ENCODE assay signal across 17 cellular contexts in the genomic region with DNA sequence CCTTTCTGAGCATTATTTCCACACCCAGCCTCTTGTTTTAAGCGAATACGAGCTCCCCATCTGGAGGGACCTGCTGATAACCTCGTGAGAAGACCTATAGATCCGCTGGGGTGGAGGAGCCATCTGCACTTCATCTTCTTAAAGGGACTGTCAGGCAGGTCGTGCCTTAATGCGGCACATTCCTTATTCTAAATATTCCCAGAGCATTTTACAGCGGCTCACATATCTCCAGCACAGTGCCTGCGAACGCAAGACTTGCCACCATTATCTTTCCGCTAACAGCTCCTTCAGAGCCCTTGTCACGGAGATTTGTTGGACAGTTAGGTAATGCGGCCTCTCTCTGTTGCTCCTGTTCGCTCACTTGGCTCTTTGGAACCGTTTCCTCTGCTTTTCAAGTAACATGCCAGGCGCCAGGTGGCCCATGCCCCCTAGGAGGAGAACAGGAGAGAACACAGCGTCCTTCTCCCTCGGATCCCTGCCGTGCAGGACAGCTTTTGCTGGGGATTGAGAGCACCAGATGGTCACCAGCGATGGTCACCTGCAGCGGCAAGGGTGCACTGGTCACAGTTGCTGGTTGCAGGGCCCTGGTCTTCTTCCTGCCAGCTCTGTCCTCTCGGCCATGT.
"Had no signal": no experiment of that assay in that cellular context is flagged by ENCODE, and none has a peak within 500 bp of the region (broad histone marks: within the 10 kb centered on the region; RNA-seq: fewer than 3 reads in every experiment).

No MANE protein-coding gene starts in this region.

- H3K27ac ChIP-seq: colonic mucosa, heart left ventricle, pancreas, testis had no signal

- DNase-seq: activated CD4-positive, alpha-beta T cell treated with anti-CD3 and anti-CD28 coated beads, Interleukin-2, amount 10 ng/mL, durations not matched to agents 7 days and 5 days; activated CD4-positive, CD25-positive, alpha-beta regulatory T cell; activated naive CD4-positive, alpha-beta T cell treated with Interleukin-2 at 50 U/mL for 16 hours; activated naive CD8-positive, alpha-beta T cell treated with anti-CD3 and anti-CD28 coated beads, Interleukin-2, amount 50 U/mL, for 24 hours; activated T-cell treated with anti-CD3 and anti-CD28 coated beads, Interleukin-2, amount 50 U/mL, for 72 hours; colonic mucosa; effector CD8-positive, alpha-beta T cell; heart left ventricle; left ventricle myocardium superior; mesenchymal stem cell; stimulated activated CD4-positive, alpha-beta T cell treated with anti-CD3 and anti-CD28 coated beads, Interleukin-15, amount 100 ng/mL, for 24 hours; stimulated activated CD4-positive, alpha-beta T cell treated with anti-CD3 and anti-CD28 coated beads, Interleukin-4, amount 100 ng/mL, for 4 hours; stimulated activated naive CD8-positive, alpha-beta T cell treated with anti-CD3 and anti-CD28 coated beads, Interleukin-15, amount 100 ng/mL, for 72 hours; testis had no signal

- H3K27me3 Mint-ChIP-seq: activated CD4-positive, alpha-beta T cell treated with anti-CD3 and anti-CD28 coated beads, Interleukin-2, amount 10 ng/mL, durations not matched to agents 7 days and 5 days; activated naive CD8-positive, alpha-beta T cell treated with anti-CD3 and anti-CD28 coated beads, Interleukin-2, amount 50 U/mL, for 24 hours; stimulated activated naive CD8-positive, alpha-beta T cell treated with anti-CD3 and anti-CD28 coated beads, Interleukin-15, amount 100 ng/mL, for 72 hours had no signal

- H3K9me3 ChIP-seq: ascending aorta, colonic mucosa, heart left ventricle, pancreas, testis had no signal

- H3K4me3 ChIP-seq: ascending aorta, colonic mucosa, heart left ventricle, pancreas, testis had no signal

- H3K36me3 ChIP-seq: colonic mucosa had no signal

- ATAC-seq: activated T-cell treated with anti-CD3 and anti-CD28 coated beads, Interleukin-2, amount 50 U/mL, for 72 hours; heart left ventricle; left ventricle myocardium superior; stimulated activated naive CD8-positive, alpha-beta T cell treated with anti-CD3 and anti-CD28 coated beads, Interleukin-15, amount 100 ng/mL, for 72 hours had no signal

- H3K9me3 Mint-ChIP-seq: activated CD4-positive, alpha-beta T cell treated with anti-CD3 and anti-CD28 coated beads, Interleukin-2, amount 10 ng/mL, durations not matched to agents 7 days and 5 days; activated naive CD8-positive, alpha-beta T cell treated with anti-CD3 and anti-CD28 coated beads, Interleukin-2, amount 50 U/mL, for 24 hours; activated T-cell treated with anti-CD3 and anti-CD28 coated beads, Interleukin-2, amount 50 U/mL, for 72 hours; stimulated activated naive CD8-positive, alpha-beta T cell treated with anti-CD3 and anti-CD28 coated beads, Interleukin-15, amount 100 ng/mL, for 72 hours; T-helper 1 cell treated with Interleukin-12 subunit alpha and Interleukin-12 subunit beta and Interleukin-4 antibody, amounts not matched to agents 30 μg/mL and 1 μg/mL, for 36 hours had no signal

- H3K27me3 ChIP-seq: ascending aorta, colonic mucosa, heart left ventricle, pancreas, testis had no signal

- H3K27ac Mint-ChIP-seq: activated CD4-positive, alpha-beta T cell treated with anti-CD3 and anti-CD28 coated beads, Interleukin-2, amount 10 ng/mL, durations not matched to agents 7 days and 5 days; activated naive CD8-positive, alpha-beta T cell treated with anti-CD3 and anti-CD28 coated beads, Interleukin-2, amount 50 U/mL, for 24 hours; activated T-cell treated with anti-CD3 and anti-CD28 coated beads, Interleukin-2, amount 50 U/mL, for 72 hours; T-helper 1 cell treated with Interleukin-12 subunit alpha and Interleukin-12 subunit beta and Interleukin-4 antibody, amounts not matched to agents 30 μg/mL and 1 μg/mL, for 36 hours had no signal

- H3K4me3 Mint-ChIP-seq: activated CD4-positive, alpha-beta T cell treated with anti-CD3 and anti-CD28 coated beads, Interleukin-2, amount 10 ng/mL, durations not matched to agents 7 days and 5 days; activated naive CD8-positive, alpha-beta T cell treated with anti-CD3 and anti-CD28 coated beads, Interleukin-2, amount 50 U/mL, for 24 hours; activated T-cell treated with anti-CD3 and anti-CD28 coated beads, Interleukin-2, amount 50 U/mL, for 72 hours; stimulated activated naive CD8-positive, alpha-beta T cell treated with anti-CD3 and anti-CD28 coated beads, Interleukin-15, amount 100 ng/mL, for 72 hours; T-helper 1 cell treated with Interleukin-12 subunit alpha and Interleukin-12 subunit beta and Interleukin-4 antibody, amounts not matched to agents 30 μg/mL and 1 μg/mL, for 36 hours had no signal
